In the genomic region with DNA sequence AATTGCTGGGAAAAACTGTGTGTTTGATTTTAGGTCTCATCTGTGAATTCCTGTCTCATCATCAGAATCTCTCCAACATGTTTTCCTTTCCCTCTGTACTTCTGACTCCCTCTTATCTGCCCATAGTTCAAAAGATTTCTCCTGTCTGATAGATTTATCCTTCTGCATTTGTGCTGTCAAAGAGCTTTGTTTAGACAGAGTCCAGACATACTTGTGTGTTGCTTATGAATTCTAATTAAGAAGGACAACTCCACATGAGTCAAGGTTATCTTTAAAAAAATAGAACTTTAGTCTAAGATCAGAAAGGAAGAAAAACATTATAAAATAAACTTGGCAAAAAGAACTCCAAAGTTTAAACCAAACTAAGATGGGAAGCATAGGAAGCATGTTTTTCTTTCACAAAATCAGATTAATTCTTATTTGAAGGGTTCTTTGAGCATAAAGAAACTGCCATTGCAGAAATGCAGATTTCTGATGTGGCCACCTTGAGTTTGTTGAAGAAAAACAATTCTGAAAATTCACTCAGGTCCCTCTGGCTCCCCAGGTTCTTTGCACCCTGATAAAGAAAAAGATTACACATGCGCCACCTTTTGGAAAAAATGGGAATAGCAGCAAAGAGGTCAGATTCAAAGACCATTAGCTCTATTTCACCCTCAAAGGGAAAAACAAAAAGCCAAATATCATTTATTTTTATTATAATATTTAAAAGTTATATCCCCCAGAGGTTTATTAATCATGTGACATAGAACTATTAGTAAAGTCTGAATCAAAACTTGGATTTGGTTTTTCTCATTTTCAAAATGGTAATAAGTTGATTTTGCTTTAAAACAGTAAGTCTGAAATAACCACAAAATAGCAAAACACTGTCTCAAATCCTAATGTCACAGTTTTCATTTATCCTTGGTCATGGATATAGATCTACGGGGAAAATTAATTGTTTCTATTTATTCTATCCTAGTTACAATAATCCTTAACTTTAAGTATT, we compare ENCODE assay signal across 8 cellular contexts.
DNase-seq lines count a peak whose midpoint lies in the region; ATAC-seq and TF ChIP-seq lines count a peak whose summit lies in the region.

No MANE protein-coding gene starts in this region.

- peak overlapping the region; percentile 59 for H3K27ac ChIP-seq in left ventricle myocardium inferior (replicated peaks)

- H3K4me1 ChIP-seq in left ventricle myocardium inferior, result no peaks in the 10 kb centered on the region

- TF ChIP-seq CTCF in left ventricle myocardium inferior (IDR thresholded peaks at IDR 0.05; ENCODE audit: borderline replicate concordance), result peak; percentile 79

- ATAC-seq in HG02852 (IDR thresholded peaks at IDR 0.05; ENCODE audit: unreplicated experiment), result peak; percentile 82
- peak; percentile 79 for ATAC-seq in sciatic nerve

- H3K36me3 ChIP-seq in left ventricle myocardium inferior, result no peaks in the 10 kb centered on the region

- no peaks in the 10 kb centered on the region for H3K27me3 ChIP-seq in left ventricle myocardium inferior (ENCODE audit: low read depth)

- intact Hi-C loops in left ventricle myocardium inferior (cut with micrococcal nuclease), result loop anchor here (10.0 kb wide), 1 partner anchor 142 kb away; a partner anchor contains a TSS
- intact Hi-C loops in sciatic nerve (cut with DNase I), result loop anchor here (10.0 kb wide), 1 partner anchor 142 kb away; a partner anchor contains a TSS

- peak; percentile 61 for DNase-seq in activated effector memory CD4-positive, alpha-beta T cell treated with anti-CD3 and anti-CD28 coated beads, Interleukin-2, amount 50 U/mL, for 16 hours
- no peak for DNase-seq in activated effector memory CD4-positive, alpha-beta T cell treated with Interleukin-2 at 50 U/mL for 16 hours
- DNase-seq in NCI-H774 (lab: John Stamatoyannopoulos, UW) (peak; percentile 24), left ventricle myocardium inferior (no peak), sciatic nerve (ENCODE audit: low spot score) (no peak), GOT3 (lab: John Stamatoyannopoulos, UW) (no peak)
- DNase-seq in activated naive CD8-positive, alpha-beta T cell treated with anti-CD3 and anti-CD28 coated beads, Interleukin-2, amount 50 U/mL, for 16 hours (ENCODE audit: low read depth, low spot score), result peak; percentile 18

- H3K9me3 ChIP-seq in left ventricle myocardium inferior (replicated peaks), result no peaks in the 10 kb centered on the region

- H3K4me3 ChIP-seq in left ventricle myocardium inferior, result no peak overlapping the region

Comparison
In these comparisons a context has a peak if more than half of its experiments do, and no peak if none do; other contexts are left out.
1. DNase-seq: peak in activated effector memory CD4-positive, alpha-beta T cell treated with anti-CD3 and anti-CD28 coated beads, Interleukin-2, amount 50 U/mL, for 16 hours (single experiment), NCI-H774 (single experiment) and activated naive CD8-positive, alpha-beta T cell treated with anti-CD3 and anti-CD28 coated beads, Interleukin-2, amount 50 U/mL, for 16 hours (single experiment); none in activated effector memory CD4-positive, alpha-beta T cell treated with Interleukin-2 at 50 U/mL for 16 hours (single experiment), left ventricle myocardium inferior (single experiment), sciatic nerve (single experiment) and GOT3 (single experiment).